2 cellular contexts compared by ENCODE assay signal in genomic region chr13:110310541-110311491, GRCh38.
TF ChIP-seq lines count a peak whose summit lies in the region.

No MANE protein-coding gene starts in this region.

TF ChIP-seq in IMR-90, 13 proteins besides CTCF, POLR2A, EP300 and RAD21:
- TF ChIP-seq MAFK (IDR thresholded peaks at IDR 0.05; ENCODE audit: low read depth, low read length) (no peak), CEBPB (IDR thresholded peaks at IDR 0.05; ENCODE audit: low read depth, low read length) (no peak), CHD1 (IDR thresholded peaks at IDR 0.05; ENCODE audit: low read depth, low read length) (no peak), ELK1 (IDR thresholded peaks at IDR 0.05; ENCODE audit: borderline replicate concordance, low read depth, low read length) (no peak), RFX5 (IDR thresholded peaks at IDR 0.05; ENCODE audit: low read depth, low read length) (no peak)

TF ChIP-seq in GM23338, 12 proteins besides CTCF, POLR2A, EP300 and RAD21:
- TF ChIP-seq EZH2 (IDR thresholded peaks at IDR 0.05; ENCODE audit: low read depth, unreplicated experiment) = no peak
- no peak for TF ChIP-seq ETS1 (IDR thresholded peaks at IDR 0.05)
- TF ChIP-seq ZNF462 (CRISPR knock-in tag; IDR thresholded peaks at IDR 0.05) = no peak
- no peak for TF ChIP-seq ZNF114 (CRISPR knock-in tag; IDR thresholded peaks at IDR 0.05)
- no peak for TF ChIP-seq REST (IDR thresholded peaks at IDR 0.05; ENCODE audit: unreplicated experiment)
- TF ChIP-seq JUNB (IDR thresholded peaks at IDR 0.05; ENCODE audit: unreplicated experiment) = no peak
- TF ChIP-seq CREB1 (CRISPR knock-in tag; IDR thresholded peaks at IDR 0.05; ENCODE audit: low read depth) = no peak
- no peak for TF ChIP-seq NANOG (IDR thresholded peaks at IDR 0.05; ENCODE audit: borderline replicate concordance)
- no peak for TF ChIP-seq ZNF331 (CRISPR knock-in tag; IDR thresholded peaks at IDR 0.05; ENCODE audit: low read depth)
- TF ChIP-seq POLR2AphosphoS5 (IDR thresholded peaks at IDR 0.05; ENCODE audit: low read depth) = no peak
- no peak for TF ChIP-seq EZH2phosphoT487 (IDR thresholded peaks at IDR 0.05; ENCODE audit: unreplicated experiment)
